In the genomic region with DNA sequence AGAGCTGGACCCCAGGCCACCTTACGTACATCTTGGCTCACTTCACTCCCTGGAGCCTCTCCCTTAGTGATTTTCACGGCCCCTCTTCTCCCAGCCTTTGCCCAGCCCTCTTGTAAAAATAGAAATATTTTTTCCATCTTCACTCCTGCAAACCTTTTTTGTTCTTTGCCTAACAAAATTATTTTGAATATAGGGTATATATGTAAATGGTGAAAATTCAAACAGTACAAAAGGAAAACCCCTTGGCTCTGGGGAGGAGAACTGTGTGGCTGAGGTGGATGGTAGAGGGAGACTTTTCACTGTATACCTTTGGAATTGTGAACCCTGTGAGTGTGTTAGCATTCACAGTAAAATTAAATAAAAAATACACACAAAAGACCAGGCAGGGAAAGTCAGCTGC, we compare ENCODE assay signal across 25 cellular contexts.
"Had no signal": no experiment of that assay in that cellular context is flagged by ENCODE, and none has a peak within 500 bp of the region (broad histone marks: within the 10 kb centered on the region; RNA-seq: fewer than 3 reads in every experiment).

No MANE protein-coding gene starts in this region.

- H3K9me3 ChIP-seq: body of pancreas, esophagus muscularis mucosa, sigmoid colon, stomach, suprapubic skin, tibial nerve had no signal

- H3K36me3 Mint-ChIP-seq: natural killer cell treated with Interleukin-12 subunit alpha and Interleukin-12 subunit beta and Interleukin-15 and Interleukin-18, amount 100 ng/mL, for 72 hours; stimulated activated memory B cell treated with anti-CD40 and anti-IgM and Interleukin-4, amounts not matched to agents 10 μg/mL and 1 μg/mL and 100 μg/mL, for 72 hours had no signal

- H3K4me3 ChIP-seq: body of pancreas, esophagus muscularis mucosa, sigmoid colon, smooth muscle cell, stomach, suprapubic skin, tibial nerve had no signal

- H3K27ac Mint-ChIP-seq: activated B cell treated with CpG ODN at 0.5 μM for 24 hours; activated CD4-positive, alpha-beta T cell treated with anti-CD3 and anti-CD28 coated beads for 36 hours; activated naive CD8-positive, alpha-beta T cell treated with anti-CD3 and anti-CD28 coated beads, Interleukin-2, amount 10 ng/mL, durations not matched to agents 7 days and 5 days; effector memory CD8-positive, alpha-beta T cell; natural killer cell treated with Interleukin-12 subunit alpha and Interleukin-12 subunit beta and Interleukin-15 and Interleukin-18, amount 100 ng/mL, for 72 hours; stimulated activated memory B cell treated with anti-CD40 and anti-IgM and Interleukin-4, amounts not matched to agents 10 μg/mL and 1 μg/mL and 100 μg/mL, for 72 hours had no signal

- H3K4me1 Mint-ChIP-seq: activated naive CD8-positive, alpha-beta T cell treated with anti-CD3 and anti-CD28 coated beads, Interleukin-2, amount 10 ng/mL, durations not matched to agents 7 days and 5 days had no signal

- ATAC-seq: activated CD4-positive, alpha-beta T cell treated with anti-CD3 and anti-CD28 coated beads for 36 hours; activated T-cell treated with anti-CD3 and anti-CD28 coated beads, Interleukin-2, amount 50 U/mL, for 4 hours; body of pancreas; effector memory CD8-positive, alpha-beta T cell; left ventricle myocardium superior; natural killer cell treated with Interleukin-12 subunit alpha and Interleukin-12 subunit beta and Interleukin-15 and Interleukin-18, amount 100 ng/mL, for 72 hours; stimulated activated memory B cell treated with anti-CD40 and anti-IgM and Interleukin-4, amounts not matched to agents 10 μg/mL and 1 μg/mL and 100 μg/mL, for 72 hours had no signal

- H3K36me3 ChIP-seq: esophagus muscularis mucosa, sigmoid colon, stomach, suprapubic skin, tibial nerve had no signal

- H3K9me3 Mint-ChIP-seq: activated B cell treated with CpG ODN at 0.5 μM for 24 hours; activated naive CD8-positive, alpha-beta T cell treated with anti-CD3 and anti-CD28 coated beads, Interleukin-2, amount 10 ng/mL, durations not matched to agents 7 days and 5 days; activated T-cell treated with anti-CD3 and anti-CD28 coated beads, Interleukin-2, amount 50 U/mL, for 4 hours; effector memory CD8-positive, alpha-beta T cell; natural killer cell treated with Interleukin-12 subunit alpha and Interleukin-12 subunit beta and Interleukin-15 and Interleukin-18, amount 100 ng/mL, for 72 hours; stimulated activated memory B cell treated with anti-CD40 and anti-IgM and Interleukin-4, amounts not matched to agents 10 μg/mL and 1 μg/mL and 100 μg/mL, for 72 hours had no signal

- DNase-seq: activated B cell treated with CpG ODN at 0.5 μM for 24 hours; activated CD4-positive, alpha-beta T cell treated with anti-CD3 and anti-CD28 coated beads for 36 hours; activated CD4-positive, alpha-beta T cell treated with anti-CD3 and anti-CD28 coated beads, Interleukin-2, amount 50 U/mL, for 4 hours; activated CD8-positive, alpha-beta memory T cell treated with anti-CD3 and anti-CD28 coated beads for 24 hours; activated CD8-positive, alpha-beta memory T cell treated with anti-CD3 and anti-CD28 coated beads, Interleukin-2, amount 50 U/mL, for 4 hours; activated naive CD4-positive, alpha-beta T cell treated with Interleukin-2 at 50 U/mL for 16 hours; activated naive CD8-positive, alpha-beta T cell treated with anti-CD3 and anti-CD28 coated beads, Interleukin-2, amount 10 ng/mL, durations not matched to agents 7 days and 5 days; activated T-cell treated with anti-CD3 and anti-CD28 coated beads, Interleukin-2, amount 50 U/mL, for 4 hours; body of pancreas; effector memory CD8-positive, alpha-beta T cell; hippocampal formation; left ventricle myocardium superior; mammary epithelial cell; midbrain; occipital lobe; sigmoid colon; stimulated activated CD4-positive, alpha-beta T cell treated with anti-CD3 and anti-CD28 coated beads, Interleukin-15, amount 100 ng/mL, for 24 hours; stomach; T-helper 9 cell had no signal

- H3K27ac ChIP-seq: body of pancreas, esophagus muscularis mucosa, sigmoid colon, stomach, suprapubic skin, tibial nerve had no signal

- H3K4me3 Mint-ChIP-seq: activated B cell treated with CpG ODN at 0.5 μM for 24 hours; activated CD4-positive, alpha-beta T cell treated with anti-CD3 and anti-CD28 coated beads for 36 hours; activated naive CD8-positive, alpha-beta T cell treated with anti-CD3 and anti-CD28 coated beads, Interleukin-2, amount 10 ng/mL, durations not matched to agents 7 days and 5 days; activated T-cell treated with anti-CD3 and anti-CD28 coated beads, Interleukin-2, amount 50 U/mL, for 4 hours; effector memory CD8-positive, alpha-beta T cell; stimulated activated memory B cell treated with anti-CD40 and anti-IgM and Interleukin-4, amounts not matched to agents 10 μg/mL and 1 μg/mL and 100 μg/mL, for 72 hours had no signal

- H3K4me2 ChIP-seq: smooth muscle cell had no signal
